Comparison of ENCODE assay signal across 28 cellular contexts in the genomic region with DNA sequence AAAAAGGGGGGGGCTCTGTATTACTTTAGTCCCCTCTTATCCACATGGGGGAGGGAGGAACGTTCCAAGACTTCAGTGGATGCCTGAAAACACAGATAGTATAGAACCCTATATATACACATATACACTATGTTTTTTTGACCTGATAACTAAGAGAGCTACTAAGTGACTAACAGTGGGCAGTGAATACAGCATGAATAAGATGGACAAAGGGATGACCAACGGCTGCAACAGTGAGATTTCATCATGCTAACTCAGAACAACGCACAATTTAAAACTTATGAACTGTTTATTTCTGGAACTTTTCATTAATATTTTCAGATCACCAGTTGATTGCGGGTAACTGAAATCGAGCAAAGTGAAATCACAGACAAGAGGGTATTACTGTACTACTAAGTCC.
"Had no signal": no experiment of that assay in that cellular context is flagged by ENCODE, and none has a peak within 500 bp of the region (broad histone marks: within the 10 kb centered on the region; RNA-seq: fewer than 3 reads in every experiment).

No MANE protein-coding gene starts in this region.

- H3K4me3 ChIP-seq: adrenal gland, SJCRH30, SK-N-MC had no signal

- H3K9me3 Mint-ChIP-seq: activated CD4-positive, alpha-beta T cell treated with anti-CD3 and anti-CD28 coated beads, Interleukin-2, amount 10 ng/mL, durations not matched to agents 24 days and 14 days; activated naive CD4-positive, alpha-beta T cell treated with anti-CD3 and anti-CD28 coated beads for 36 hours; activated naive CD4-positive, alpha-beta T cell treated with anti-CD3 and anti-CD28 coated beads, Interleukin-2, amount 50 U/mL, for 72 hours; activated T-cell treated with anti-CD3 and anti-CD28 coated beads, Interleukin-2, amount 50 U/mL, for 4 hours; activated T-helper 1 cell treated with anti-CD3 and anti-CD28 coated beads, Interleukin-12 subunit alpha, Interleukin-12 subunit beta, Interleukin-2, Interleukin-4 antibody, amounts not matched to agents 30 ng/mL and 10 ng/mL and 1 ng/mL, durations not matched to agents 14 hours and 24 hours and 36 hours had no signal

- H3K27me3 ChIP-seq: adrenal gland, brain microvascular endothelial cell, SJCRH30 had no signal

- H3K4me3 Mint-ChIP-seq: activated CD4-positive, alpha-beta T cell treated with anti-CD3 and anti-CD28 coated beads, Interleukin-2, amount 10 ng/mL, durations not matched to agents 24 days and 14 days; activated naive CD4-positive, alpha-beta T cell treated with anti-CD3 and anti-CD28 coated beads for 36 hours; activated T-cell treated with anti-CD3 and anti-CD28 coated beads, Interleukin-2, amount 50 U/mL, for 4 hours; activated T-helper 1 cell treated with anti-CD3 and anti-CD28 coated beads, Interleukin-12 subunit alpha, Interleukin-12 subunit beta, Interleukin-2, Interleukin-4 antibody, amounts not matched to agents 30 ng/mL and 10 ng/mL and 1 ng/mL, durations not matched to agents 14 hours and 24 hours and 36 hours had no signal

- H3K27me3 Mint-ChIP-seq: activated CD4-positive, alpha-beta T cell treated with anti-CD3 and anti-CD28 coated beads, Interleukin-2, amount 10 ng/mL, durations not matched to agents 24 days and 14 days had no signal

- DNase-seq: activated CD4-positive, alpha-beta T cell treated with anti-CD3 and anti-CD28 coated beads, Interleukin-2, amount 10 ng/mL, durations not matched to agents 24 days and 14 days; activated CD4-positive, alpha-beta T cell treated with anti-CD3 and anti-CD28 coated beads, Interleukin-2, amount 50 U/mL, for 4 hours; activated CD8-positive, alpha-beta memory T cell treated with anti-CD3 and anti-CD28 coated beads, Interleukin-2, amount 50 U/mL, for 4 hours; activated gamma-delta T cell treated with Interleukin-2 at 50 U/mL for 16 hours; activated naive CD4-positive, alpha-beta T cell treated with anti-CD3 and anti-CD28 coated beads for 36 hours; activated T-cell treated with anti-CD3 and anti-CD28 coated beads for 4 hours; activated T-cell treated with anti-CD3 and anti-CD28 coated beads, Interleukin-2, amount 50 U/mL, for 4 hours; adrenal gland; aorta; brain microvascular endothelial cell; central memory CD4-positive, alpha-beta T cell; NCI-H1105; NCI-H1436; NCI-H1694; NCI-H1930; NCI-H2081 treated with DMSO at 0.1 percent for 48 hours; NCI-H226; NCI-H524 treated with DMSO at 0.1 percent for 48 hours; NCI-H748 treated with DMSO at 0.1 percent for 48 hours; NK-92 treated with Interleukin-12 subunit alpha and Interleukin-12 subunit beta, amount 100 ng/mL, for 24 hours; PC-3; Right ventricle myocardium superior; SJCRH30; T1000 had no signal

- H3K9me3 ChIP-seq: adrenal gland, SJCRH30 had no signal

- H3K27ac ChIP-seq: adrenal gland, brain microvascular endothelial cell, SJCRH30 had no signal

- H3K36me3 ChIP-seq: adrenal gland, brain microvascular endothelial cell, SJCRH30 had no signal

- ATAC-seq: activated naive CD4-positive, alpha-beta T cell treated with anti-CD3 and anti-CD28 coated beads, Interleukin-2, amount 50 U/mL, for 72 hours; activated T-cell treated with anti-CD3 and anti-CD28 coated beads, Interleukin-2, amount 50 U/mL, for 4 hours; PC-3 had no signal

- H3K27ac Mint-ChIP-seq: activated CD4-positive, alpha-beta T cell treated with anti-CD3 and anti-CD28 coated beads, Interleukin-2, amount 10 ng/mL, durations not matched to agents 24 days and 14 days; activated naive CD4-positive, alpha-beta T cell treated with anti-CD3 and anti-CD28 coated beads for 36 hours; activated naive CD4-positive, alpha-beta T cell treated with anti-CD3 and anti-CD28 coated beads, Interleukin-2, amount 50 U/mL, for 72 hours; activated T-helper 1 cell treated with anti-CD3 and anti-CD28 coated beads, Interleukin-12 subunit alpha, Interleukin-12 subunit beta, Interleukin-2, Interleukin-4 antibody, amounts not matched to agents 30 ng/mL and 10 ng/mL and 1 ng/mL, durations not matched to agents 14 hours and 24 hours and 36 hours had no signal

- FAIRE-seq: RCC 7860 had no signal

- H3K4me1 ChIP-seq: SJCRH30 had no signal
